8 cellular contexts compared by ENCODE assay signal in the genomic region with DNA sequence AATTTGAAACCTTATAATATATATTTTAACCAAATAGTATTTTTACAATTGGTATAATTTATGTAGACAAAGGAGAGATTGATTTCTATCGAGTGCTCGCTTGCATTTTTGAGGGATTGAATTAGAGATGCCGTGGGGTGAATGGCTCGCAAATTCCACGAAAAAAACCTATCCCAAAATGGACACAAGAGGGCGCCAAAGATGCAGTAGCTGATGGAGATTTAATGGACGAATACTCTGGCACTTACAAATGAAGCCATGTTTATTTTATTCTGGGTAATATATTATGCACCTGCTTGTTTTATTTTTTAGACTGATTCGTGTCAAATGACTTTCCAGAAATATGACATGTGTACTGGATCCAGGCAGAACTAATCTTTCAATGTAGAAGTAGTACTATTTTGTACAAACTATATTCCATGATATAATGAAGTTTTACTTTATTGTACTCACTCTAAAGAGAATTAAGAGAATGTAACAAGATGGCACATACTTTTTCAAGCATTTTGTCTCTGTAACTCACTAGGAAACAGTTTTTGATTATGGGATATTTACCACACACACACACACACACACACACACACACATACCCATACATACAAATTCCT.
DNase-seq lines count a peak whose midpoint lies in the region; ATAC-seq and TF ChIP-seq lines count a peak whose summit lies in the region.

No MANE protein-coding gene starts in this region.

- H3K4me1 Mint-ChIP-seq in activated CD4-positive, alpha-beta T cell treated with anti-CD3 and anti-CD28 coated beads for 36 hours, result no peaks in the 10 kb centered on the region
- peaks cover 0 to 6% (median 0%) of the 10 kb centered on the region in 7 donors for H3K4me1 Mint-ChIP-seq in naive thymus-derived CD4-positive, alpha-beta T cell

- ATAC-seq in activated CD4-positive, alpha-beta T cell treated with anti-CD3 and anti-CD28 coated beads for 36 hours, result no peak
- ATAC-seq in naive thymus-derived CD4-positive, alpha-beta T cell, result peak; percentile 68
- no peak for ATAC-seq in GM21390 (IDR thresholded peaks at IDR 0.05; ENCODE audit: unreplicated experiment)

- no peak overlapping the region for H3K4me3 ChIP-seq in naive thymus-derived CD4-positive, alpha-beta T cell (ENCODE audit: low read length)
- H3K4me3 ChIP-seq in tibial artery, result no peak overlapping the region

- POLR2A ChIA-PET in activated CD4-positive, alpha-beta T cell treated with anti-CD3 and anti-CD28 coated beads for 36 hours (lab: Charles Lee), result no interaction called here
- POLR2A ChIA-PET in naive thymus-derived CD4-positive, alpha-beta T cell (lab: Charles Lee), result interaction anchor here (0.6 kb wide), 1 partner anchor 14 kb away, joined by 3 read pairs; no protein-coding TSS in a partner anchor

- DNase-seq in Daoy (ENCODE audit: low read depth) (peak; percentile 44), HCEC 1CT (peak; percentile 32), NCI-H2107 treated with DMSO at 0.1 percent for 48 hours (lab: John Stamatoyannopoulos, UW; ENCODE audit: unreplicated experiment) (peak; percentile 74), tibial artery (peak in 1 of 2 donors; percentile 32)
- DNase-seq in activated CD4-positive, alpha-beta T cell treated with anti-CD3 and anti-CD28 coated beads for 36 hours, result peak; percentile 69
- peak; percentile 22 for DNase-seq in effector CD8-positive, alpha-beta T cell (lab: John Stamatoyannopoulos, UW)
- DNase-seq in naive thymus-derived CD4-positive, alpha-beta T cell, result peak in 8 of 9 donors; percentile 15 to 67 (median 47)

- H3K27ac ChIP-seq in naive thymus-derived CD4-positive, alpha-beta T cell (ENCODE audit: low read depth, low read length), result no peak overlapping the region
- no peak overlapping the region for H3K27ac ChIP-seq in tibial artery

- H3K4me3 Mint-ChIP-seq in activated CD4-positive, alpha-beta T cell treated with anti-CD3 and anti-CD28 coated beads for 36 hours, result no peak overlapping the region
- H3K4me3 Mint-ChIP-seq in naive thymus-derived CD4-positive, alpha-beta T cell, result no peak overlapping the region

- H3K36me3 Mint-ChIP-seq in activated CD4-positive, alpha-beta T cell treated with anti-CD3 and anti-CD28 coated beads for 36 hours (ENCODE audit: low read depth), result no peaks in the 10 kb centered on the region
- no peaks in the 10 kb centered on the region for H3K36me3 Mint-ChIP-seq in naive thymus-derived CD4-positive, alpha-beta T cell

- intact Hi-C loops in activated CD4-positive, alpha-beta T cell treated with anti-CD3 and anti-CD28 coated beads for 36 hours (cut with DNase I, micrococcal nuclease), result loop anchor here (1.0 to 10.0 kb wide), 3 partner anchors 1176 to 1425 kb away; no protein-coding TSS in a partner anchor
- intact Hi-C loops in naive thymus-derived CD4-positive, alpha-beta T cell (cut with micrococcal nuclease), result loop anchor here (1.0 to 10.0 kb wide), 4 partner anchors 1287 to 1672 kb away; partner anchors contain the start of gene CCDC150 (in 1 of the 2)
- intact Hi-C loops in tibial artery (cut with DNase I; ENCODE audit: low total_unique reads), result loop anchor here (10.0 kb wide), 1 partner anchor 1435 kb away; no protein-coding TSS in a partner anchor

- peaks cover 0 to 3% of the 10 kb centered on the region in 2 donors for H3K27me3 ChIP-seq in naive thymus-derived CD4-positive, alpha-beta T cell (ENCODE audit: control insufficient read depth in 2 of 2, insufficient read depth in 2 of 2, low read length in 2 of 2)
- H3K27me3 ChIP-seq in tibial artery, result peaks cover 0 to 22% of the 10 kb centered on the region in 2 donors

- H3K36me3 ChIP-seq in naive thymus-derived CD4-positive, alpha-beta T cell (ENCODE audit: control insufficient read depth in 2 of 3, insufficient read depth in 3 of 3, low read length in 3 of 3), result no peaks in the 10 kb centered on the region
- no peaks in the 10 kb centered on the region for H3K36me3 ChIP-seq in tibial artery

- peaks cover 33% of the 10 kb centered on the region for H3K27me3 Mint-ChIP-seq in activated CD4-positive, alpha-beta T cell treated with anti-CD3 and anti-CD28 coated beads for 36 hours
- peaks cover 24 to 44% (median 40%) of the 10 kb centered on the region in 5 donors for H3K27me3 Mint-ChIP-seq in naive thymus-derived CD4-positive, alpha-beta T cell

- H3K4me1 ChIP-seq in naive thymus-derived CD4-positive, alpha-beta T cell (ENCODE audit: control insufficient read depth in 2 of 2, insufficient read depth in 2 of 2, low read length in 2 of 2), result no peaks in the 10 kb centered on the region
- H3K4me1 ChIP-seq in tibial artery, result no peaks in the 10 kb centered on the region

- H3K27ac Mint-ChIP-seq in activated CD4-positive, alpha-beta T cell treated with anti-CD3 and anti-CD28 coated beads for 36 hours, result no peak overlapping the region
- H3K27ac Mint-ChIP-seq in naive thymus-derived CD4-positive, alpha-beta T cell, result no peak overlapping the region

- no peaks in the 10 kb centered on the region for H3K9me3 Mint-ChIP-seq in activated CD4-positive, alpha-beta T cell treated with anti-CD3 and anti-CD28 coated beads for 36 hours (ENCODE audit: low read depth)
- no peaks in the 10 kb centered on the region for H3K9me3 Mint-ChIP-seq in naive thymus-derived CD4-positive, alpha-beta T cell

- TF ChIP-seq CTCF in tibial artery (IDR thresholded peaks at IDR 0.05), result peak; percentile 58 to 82

- CTCF ChIA-PET in activated CD4-positive, alpha-beta T cell treated with anti-CD3 and anti-CD28 coated beads for 36 hours (lab: Charles Lee), result interaction anchor here (0.6 to 1.6 kb wide), 22 partner anchors 10 to 1432 kb away, joined by 3 to 25 read pairs (median 3); no protein-coding TSS in a partner anchor
- CTCF ChIA-PET in naive thymus-derived CD4-positive, alpha-beta T cell (lab: Charles Lee), result interaction anchor here (0.6 to 1.1 kb wide), 8 partner anchors 10 to 1179 kb away, joined by 3 to 5 read pairs (median 3); no protein-coding TSS in a partner anchor

- no peaks in the 10 kb centered on the region for H3K9me3 ChIP-seq in naive thymus-derived CD4-positive, alpha-beta T cell (ENCODE audit: control insufficient read depth in 2 of 3, low read length in 3 of 3)
- no peaks in the 10 kb centered on the region for H3K9me3 ChIP-seq in tibial artery
